Comparison of ENCODE assay signal across 14 cellular contexts in genomic region chr7:102273749-102274712, GRCh38. TPM values are rescaled to one million over a fixed set of nuclear protein-coding genes. Genes with fewer than 3 reads are reported as not detected.
A peak's percentile ranks its signal among the peaks of the same experiment; 100 is the strongest.
DNase-seq lines count a peak whose midpoint lies in the region; ATAC-seq and TF ChIP-seq lines count a peak whose summit lies in the region.
"Had no signal": no experiment of that assay in that cellular context is flagged by ENCODE, and none has a peak within 500 bp of the region (broad histone marks: within the 10 kb centered on the region; RNA-seq: fewer than 3 reads in every experiment).

No MANE protein-coding gene starts in this region.

- intact Hi-C loops in Calu3 (cut with micrococcal nuclease; ENCODE audit: unreplicated experiment): loop anchor here (2.0 kb wide), 1 partner anchor 731 kb away; no protein-coding TSS in a partner anchor

- H3K27me3 ChIP-seq in Karpas-422 (ENCODE audit: low read length): no peaks in the 10 kb centered on the region
- H3K27me3 ChIP-seq in kidney epithelial cell (ENCODE audit: control insufficient read depth, insufficient read depth, low read length): no peaks in the 10 kb centered on the region

- H3K9me3 Mint-ChIP-seq in Calu3 (ENCODE audit: low read depth, unreplicated experiment) (no peaks in the 10 kb centered on the region), WTC11 (no peaks in the 10 kb centered on the region)
- H3K9me3 Mint-ChIP-seq: brain had no signal

- no peaks in the 10 kb centered on the region for H3K79me2 ChIP-seq in Karpas-422 (ENCODE audit: low read length)

- H3K27me3 Mint-ChIP-seq in Calu3 (ENCODE audit: unreplicated experiment) (no peaks in the 10 kb centered on the region), WTC11 (ENCODE audit: low read depth) (no peaks in the 10 kb centered on the region)
- H3K27me3 Mint-ChIP-seq: activated CD8-positive, alpha-beta memory T cell treated with anti-CD3 and anti-CD28 coated beads, Interleukin-2, amount 10 ng/mL, durations not matched to agents 7 days and 5 days; brain; T-helper 17 cell had no signal

- H3K4me1 ChIP-seq in Karpas-422 (ENCODE audit: low read length): peaks cover 48% of the 10 kb centered on the region
- H3K4me1 ChIP-seq: HAP-1 had no signal

- peak; percentile 87 for DNase-seq in Calu3
- peak; percentile 80 for DNase-seq in Karpas-422
- no peak for DNase-seq in WTC11 (ENCODE audit: low spot score)
- peak; percentile 73 for DNase-seq in kidney epithelial cell (ENCODE audit: low read depth)
- DNase-seq in activated T-cell treated with anti-CD3 and anti-CD28 coated beads, Interleukin-2, amount 50 U/mL, for 48 hours: no peak
- DNase-seq in Ammon's horn (ENCODE audit: low spot score): no peak
- no peak for DNase-seq in NCI-H146 treated with DMSO at 0.1 percent for 48 hours (lab: John Stamatoyannopoulos, UW; ENCODE audit: unreplicated experiment)
- DNase-seq: activated CD8-positive, alpha-beta memory T cell treated with anti-CD3 and anti-CD28 coated beads, Interleukin-2, amount 10 ng/mL, durations not matched to agents 7 days and 5 days; DND-41; NCI-H2081 treated with DMSO at 0.1 percent for 48 hours; T-helper 17 cell had no signal

- no peak overlapping the region for H3K27ac Mint-ChIP-seq in Calu3 (ENCODE audit: unreplicated experiment)
- H3K27ac Mint-ChIP-seq in WTC11: no peak overlapping the region
- H3K27ac Mint-ChIP-seq: activated CD8-positive, alpha-beta memory T cell treated with anti-CD3 and anti-CD28 coated beads, Interleukin-2, amount 10 ng/mL, durations not matched to agents 7 days and 5 days; brain; T-helper 17 cell had no signal

- POLR2A ChIA-PET in WTC11 (lab: Charles Lee): interaction anchor here (0.5 kb wide), 1 partner anchor 235 kb away, joined by 3 read pairs; no protein-coding TSS in a partner anchor

- TF ChIP-seq CTCF in Calu3 (IDR thresholded peaks at IDR 0.05; ENCODE audit: unreplicated experiment) (no peak), WTC11 (IDR thresholded peaks at IDR 0.05) (no peak), kidney epithelial cell (IDR thresholded peaks at IDR 0.05; ENCODE audit: insufficient read depth, low read length, poor library complexity, severe bottlenecking) (no peak)

- H3K4me3 Mint-ChIP-seq in Calu3 (ENCODE audit: low read depth, unreplicated experiment) (peak overlapping the region; percentile 60), WTC11 (no peak overlapping the region)
- H3K4me3 Mint-ChIP-seq: activated CD8-positive, alpha-beta memory T cell treated with anti-CD3 and anti-CD28 coated beads, Interleukin-2, amount 10 ng/mL, durations not matched to agents 7 days and 5 days; brain; T-helper 17 cell had no signal

- TSS peak; percentile 54 for BruUV-seq in Calu3 (replicated peaks; lab: Mats Ljungman, UMichigan)

- peak; percentile 5; the same call in 1 of the 2 replicates for ATAC-seq in WTC11
- no peak for ATAC-seq in GM21367 (IDR thresholded peaks at IDR 0.05; ENCODE audit: unreplicated experiment)
- ATAC-seq: activated CD8-positive, alpha-beta memory T cell treated with anti-CD3 and anti-CD28 coated beads, Interleukin-2, amount 10 ng/mL, durations not matched to agents 7 days and 5 days; T-helper 17 cell had no signal

- H4K20me1 ChIP-seq in Karpas-422 (ENCODE audit: insufficient read depth, low read depth, low read length): no peaks in the 10 kb centered on the region

- H3K36me3 Mint-ChIP-seq in Calu3 (ENCODE audit: insufficient read depth, unreplicated experiment): no peaks in the 10 kb centered on the region
- no peaks in the 10 kb centered on the region for H3K36me3 Mint-ChIP-seq in WTC11
- H3K36me3 Mint-ChIP-seq: activated CD8-positive, alpha-beta memory T cell treated with anti-CD3 and anti-CD28 coated beads, Interleukin-2, amount 10 ng/mL, durations not matched to agents 7 days and 5 days; brain had no signal

- H3K4me2 ChIP-seq in Karpas-422 (ENCODE audit: low read depth, low read length, poor library complexity, severe bottlenecking): peak overlapping the region; percentile 27

- H3K4me1 Mint-ChIP-seq in Calu3 (ENCODE audit: low read depth, unreplicated experiment) (peaks cover 18% of the 10 kb centered on the region), WTC11 (peaks cover 5% of the 10 kb centered on the region; the same call in 1 of the 2 replicates)
- H3K4me1 Mint-ChIP-seq: activated CD8-positive, alpha-beta memory T cell treated with anti-CD3 and anti-CD28 coated beads, Interleukin-2, amount 10 ng/mL, durations not matched to agents 7 days and 5 days had no signal

- no peaks in the 10 kb centered on the region for H3K9me2 ChIP-seq in Karpas-422 (replicated peaks; ENCODE audit: insufficient read depth, low read length)

- H3K27ac ChIP-seq in Karpas-422 (ENCODE audit: low read length): peak overlapping the region; percentile 81

- CTCF ChIA-PET in Calu3 (lab: Charles Lee): interaction anchor here (0.6 to 1.3 kb wide), 2 partner anchors 731 to 906 kb away, joined by 3 to 16 read pairs; no protein-coding TSS in a partner anchor
- CTCF ChIA-PET in WTC11 (lab: Charles Lee): interaction anchor here (0.9 to 1.1 kb wide), 2 partner anchors 475 to 655 kb away, joined by 3 to 4 read pairs; no protein-coding TSS in a partner anchor

- H3K9ac ChIP-seq in Karpas-422 (ENCODE audit: low read length): peak overlapping the region; percentile 46

- no peak overlapping the region for H3K4me3 ChIP-seq in Karpas-422 (ENCODE audit: low read length)
- no peak overlapping the region for H3K4me3 ChIP-seq in kidney epithelial cell (ENCODE audit: low read depth, low read length)
- H3K4me3 ChIP-seq: HAP-1 had no signal

- H3K9me3 ChIP-seq in Karpas-422 (ENCODE audit: low read length): no peaks in the 10 kb centered on the region
- H3K9me3 ChIP-seq: HAP-1 had no signal

- H2AFZ ChIP-seq in Karpas-422 (ENCODE audit: low read length): no peak overlapping the region

- no peaks in the 10 kb centered on the region for H3K36me3 ChIP-seq in Karpas-422 (ENCODE audit: insufficient read depth, low read length)
- H3K36me3 ChIP-seq in kidney epithelial cell (ENCODE audit: control insufficient read depth, insufficient read depth, low read length): no peaks in the 10 kb centered on the region
- H3K36me3 ChIP-seq: HAP-1 had no signal

TF ChIP-seq in WTC11, 78 proteins besides CTCF, POLR2A, EP300 and RAD21:
- TF ChIP-seq SMAD4 (CRISPR knock-in tag; IDR thresholded peaks at IDR 0.05) (no peak), HMGXB4 (CRISPR knock-in tag; IDR thresholded peaks at IDR 0.05) (no peak), EMX1 (CRISPR knock-in tag; IDR thresholded peaks at IDR 0.05) (no peak), GABPB1 (CRISPR knock-in tag; IDR thresholded peaks at IDR 0.05) (peak; percentile 35; the same call in 1 of the 2 replicates)
- TF ChIP-seq, protein P1, sequence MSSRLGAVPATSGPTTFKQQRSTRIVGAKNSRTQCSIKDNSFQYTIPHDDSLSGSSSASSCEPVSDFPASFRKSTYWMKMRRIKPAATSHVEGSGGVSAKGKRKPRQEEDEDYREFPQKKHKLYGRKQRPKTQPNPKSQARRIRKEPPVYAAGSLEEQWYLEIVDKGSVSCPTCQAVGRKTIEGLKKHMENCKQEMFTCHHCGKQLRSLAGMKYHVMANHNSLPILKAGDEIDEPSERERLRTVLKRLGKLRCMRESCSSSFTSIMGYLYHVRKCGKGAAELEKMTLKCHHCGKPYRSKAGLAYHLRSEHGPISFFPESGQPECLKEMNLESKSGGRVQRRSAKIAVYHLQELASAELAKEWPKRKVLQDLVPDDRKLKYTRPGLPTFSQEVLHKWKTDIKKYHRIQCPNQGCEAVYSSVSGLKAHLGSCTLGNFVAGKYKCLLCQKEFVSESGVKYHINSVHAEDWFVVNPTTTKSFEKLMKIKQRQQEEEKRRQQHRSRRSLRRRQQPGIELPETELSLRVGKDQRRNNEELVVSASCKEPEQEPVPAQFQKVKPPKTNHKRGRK (CRISPR knock-in tag; IDR thresholded peaks at IDR 0.05; ENCODE audit: borderline replicate concordance): no peak
- TF ChIP-seq, protein P2, sequence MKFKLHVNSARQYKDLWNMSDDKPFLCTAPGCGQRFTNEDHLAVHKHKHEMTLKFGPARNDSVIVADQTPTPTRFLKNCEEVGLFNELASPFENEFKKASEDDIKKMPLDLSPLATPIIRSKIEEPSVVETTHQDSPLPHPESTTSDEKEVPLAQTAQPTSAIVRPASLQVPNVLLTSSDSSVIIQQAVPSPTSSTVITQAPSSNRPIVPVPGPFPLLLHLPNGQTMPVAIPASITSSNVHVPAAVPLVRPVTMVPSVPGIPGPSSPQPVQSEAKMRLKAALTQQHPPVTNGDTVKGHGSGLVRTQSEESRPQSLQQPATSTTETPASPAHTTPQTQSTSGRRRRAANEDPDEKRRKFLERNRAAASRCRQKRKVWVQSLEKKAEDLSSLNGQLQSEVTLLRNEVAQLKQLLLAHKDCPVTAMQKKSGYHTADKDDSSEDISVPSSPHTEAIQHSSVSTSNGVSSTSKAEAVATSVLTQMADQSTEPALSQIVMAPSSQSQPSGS (CRISPR knock-in tag; IDR thresholded peaks at IDR 0.05; ENCODE audit: borderline replicate concordance, low read depth): no peak
- TF ChIP-seq, protein P3, sequence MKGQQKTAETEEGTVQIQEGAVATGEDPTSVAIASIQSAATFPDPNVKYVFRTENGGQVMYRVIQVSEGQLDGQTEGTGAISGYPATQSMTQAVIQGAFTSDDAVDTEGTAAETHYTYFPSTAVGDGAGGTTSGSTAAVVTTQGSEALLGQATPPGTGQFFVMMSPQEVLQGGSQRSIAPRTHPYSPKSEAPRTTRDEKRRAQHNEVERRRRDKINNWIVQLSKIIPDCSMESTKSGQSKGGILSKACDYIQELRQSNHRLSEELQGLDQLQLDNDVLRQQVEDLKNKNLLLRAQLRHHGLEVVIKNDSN (CRISPR knock-in tag; IDR thresholded peaks at IDR 0.05): peak; percentile 51; the same call in 1 of the 2 replicates

RNA-seq across cellular contexts. Expression of gene SH2B2, which starts 12.6 kb away (rescaled TPM):
- total RNA-seq in Calu3 (2022) (2.7 and 3.7 TPM in 2 replicates), WTC11 (2021) (14.7 to 16.5 TPM (median 15.9 TPM) in 3 replicates), kidney epithelial cell (10.0 and 11.4 TPM in 2 replicates)
- total RNA-seq in Karpas-422 (2014; rRNA removed; shearing (Covaris generic); ENCODE audit: low replicate concordance): 22.4 and 39.2 TPM in 2 replicates

Comparison
In these comparisons a context has a peak if more than half of its experiments do, and no peak if none do; other contexts are left out.
1. DNase-seq: peak in Calu3 (single experiment), Karpas-422 (single experiment) and kidney epithelial cell (single experiment); none in WTC11 (single experiment), activated T-cell treated with anti-CD3 and anti-CD28 coated beads, Interleukin-2, amount 50 U/mL, for 48 hours (0 of 2), Ammon's horn (single experiment) and NCI-H146 treated with DMSO at 0.1 percent for 48 hours (single experiment).